Comparison of ENCODE assay signal across 11 cellular contexts in genomic region chr15:68552773-68553172, GRCh38. TPM values are rescaled to one million over a fixed set of nuclear protein-coding genes. Genes with fewer than 3 reads are reported as not detected.
A peak's percentile ranks its signal among the peaks of the same experiment; 100 is the strongest.
DNase-seq lines count a peak whose midpoint lies in the region; ATAC-seq, FAIRE-seq and TF ChIP-seq lines count a peak whose summit lies in the region.
"Had no signal": no experiment of that assay in that cellular context is flagged by ENCODE, and none has a peak within 500 bp of the region (broad histone marks: within the 10 kb centered on the region; RNA-seq: fewer than 3 reads in every experiment).

No MANE protein-coding gene starts in this region.

- no peaks in the 10 kb centered on the region for H3K9me3 Mint-ChIP-seq in astrocyte (ENCODE audit: unreplicated experiment)

- ATAC-seq in Right ventricle myocardium superior (ENCODE audit: poor library complexity) (no peak), GM18907 (IDR thresholded peaks at IDR 0.05; ENCODE audit: unreplicated experiment) (no peak), HG03354 (IDR thresholded peaks at IDR 0.05; ENCODE audit: poor library complexity, severe bottlenecking, unreplicated experiment) (no peak)
- ATAC-seq: K562 had no signal

- H3K4me1 ChIP-seq in right atrium auricular region, result peaks cover 0 to 16% of the 10 kb centered on the region in 2 donors
- peaks cover 13% of the 10 kb centered on the region for H3K4me1 ChIP-seq in astrocyte (ENCODE audit: insufficient read depth, low read length)
- no peaks in the 10 kb centered on the region for H3K4me1 ChIP-seq in suprapubic skin
- H3K4me1 ChIP-seq: adrenal gland had no signal

- peak overlapping the region; percentile 55 for H3K27ac Mint-ChIP-seq in astrocyte (ENCODE audit: unreplicated experiment)

- H3K27me3 ChIP-seq in right atrium auricular region (no peaks in the 10 kb centered on the region), astrocyte (ENCODE audit: insufficient read depth, low read length) (no peaks in the 10 kb centered on the region), suprapubic skin (peaks cover 13% of the 10 kb centered on the region)

- no peak overlapping the region for H3K9ac ChIP-seq in astrocyte (ENCODE audit: low read length)

- H3K36me3 Mint-ChIP-seq in astrocyte (ENCODE audit: low read depth, unreplicated experiment), result no peaks in the 10 kb centered on the region

- FAIRE-seq in astrocyte (lab: Jason Lieb, UNC) (peak; percentile 59), urothelium cell line (lab: Jason Lieb, UNC) (peak; percentile 20)
- FAIRE-seq: K562 had no signal

- peaks cover 26% of the 10 kb centered on the region for H3K4me1 Mint-ChIP-seq in astrocyte (ENCODE audit: low read depth, unreplicated experiment)

- intact Hi-C loops in Right ventricle myocardium superior (cut with DNase I), result no loop called here

- H3K36me3 ChIP-seq in right atrium auricular region (no peaks in the 10 kb centered on the region), astrocyte (ENCODE audit: insufficient read depth, low read length) (no peaks in the 10 kb centered on the region), suprapubic skin (no peaks in the 10 kb centered on the region)
- H3K36me3 ChIP-seq: adrenal gland had no signal

- no peak for TF ChIP-seq EP300 in suprapubic skin (IDR thresholded peaks at IDR 0.05)

- no peaks in the 10 kb centered on the region for H3K9me3 ChIP-seq in right atrium auricular region
- H3K9me3 ChIP-seq in astrocyte (ENCODE audit: insufficient read depth, low read depth, low read length), result no peaks in the 10 kb centered on the region
- no peaks in the 10 kb centered on the region for H3K9me3 ChIP-seq in suprapubic skin
- H3K9me3 ChIP-seq: adrenal gland had no signal

- TF ChIP-seq CTCF in right atrium auricular region (IDR thresholded peaks at IDR 0.05) (no peak), astrocyte (IDR thresholded peaks at IDR 0.05; ENCODE audit: insufficient read depth, low read depth, low read length) (no peak), suprapubic skin (IDR thresholded peaks at IDR 0.05) (no peak)

- no peak for TF ChIP-seq POLR2A in suprapubic skin (IDR thresholded peaks at IDR 0.05)

- DNase-seq in right atrium auricular region (ENCODE audit: low spot score) (peak; percentile 48), Right ventricle myocardium superior (no peak), astrocyte (ENCODE audit: low read depth) (no peak), islet precursor cell (peak; percentile 51), urothelium cell line (ENCODE audit: low spot score) (peak; percentile 58), suprapubic skin (ENCODE audit: low spot score in 2 of 2) (no peak)

- H3K4me3 ChIP-seq in right atrium auricular region (no peak overlapping the region), astrocyte (ENCODE audit: insufficient read depth, low read depth, low read length) (no peak overlapping the region), suprapubic skin (no peak overlapping the region)
- H3K4me3 ChIP-seq: adrenal gland, K562 had no signal

- peaks cover 18% of the 10 kb centered on the region for H3K27me3 Mint-ChIP-seq in astrocyte (ENCODE audit: low read depth, unreplicated experiment)

- 54% methylated on average over 6 of the region's 6 CpGs for WGBS in suprapubic skin

- peak overlapping the region; percentile 44 for H3K4me2 ChIP-seq in astrocyte (ENCODE audit: low read length)

- no peaks in the 10 kb centered on the region for H3K79me2 ChIP-seq in astrocyte (ENCODE audit: insufficient read depth, low read length)

- H4K20me1 ChIP-seq in astrocyte (ENCODE audit: insufficient read depth, low read length), result no peaks in the 10 kb centered on the region

- peak overlapping the region; percentile 54 for H2AFZ ChIP-seq in astrocyte (ENCODE audit: low read depth, low read length)

- H3K4me3 Mint-ChIP-seq in astrocyte (ENCODE audit: unreplicated experiment), result no peak overlapping the region

- H3K27ac ChIP-seq in right atrium auricular region, result no peak overlapping the region
- H3K27ac ChIP-seq in astrocyte (ENCODE audit: low read depth, low read length), result peak overlapping the region; percentile 19
- no peak overlapping the region for H3K27ac ChIP-seq in suprapubic skin
- H3K27ac ChIP-seq: adrenal gland, C4-2B had no signal

RNA-seq across cellular contexts. Expression of gene CORO2B, which starts 26.0 kb away (rescaled TPM):
- total RNA-seq in right atrium auricular region (1 to 10 TPM; 6.0 to 9.7 TPM), Right ventricle myocardium superior (6.6 TPM), astrocyte (6.2 and 7.4 TPM in 2 replicates), suprapubic skin (1 to 10 TPM; 1.3 to 3.3 (median 2.3) TPM)
- total RNA-seq: K562 had no signal

Comparison
In these comparisons a context has a peak if more than half of its experiments do, and no peak if none do; other contexts are left out.
1. DNase-seq: peak in right atrium auricular region (single experiment), islet precursor cell (single experiment) and urothelium cell line (single experiment); none in Right ventricle myocardium superior (single experiment), astrocyte (single experiment) and suprapubic skin (0 of 2).